8 cellular contexts compared by ENCODE assay signal in the genomic region with DNA sequence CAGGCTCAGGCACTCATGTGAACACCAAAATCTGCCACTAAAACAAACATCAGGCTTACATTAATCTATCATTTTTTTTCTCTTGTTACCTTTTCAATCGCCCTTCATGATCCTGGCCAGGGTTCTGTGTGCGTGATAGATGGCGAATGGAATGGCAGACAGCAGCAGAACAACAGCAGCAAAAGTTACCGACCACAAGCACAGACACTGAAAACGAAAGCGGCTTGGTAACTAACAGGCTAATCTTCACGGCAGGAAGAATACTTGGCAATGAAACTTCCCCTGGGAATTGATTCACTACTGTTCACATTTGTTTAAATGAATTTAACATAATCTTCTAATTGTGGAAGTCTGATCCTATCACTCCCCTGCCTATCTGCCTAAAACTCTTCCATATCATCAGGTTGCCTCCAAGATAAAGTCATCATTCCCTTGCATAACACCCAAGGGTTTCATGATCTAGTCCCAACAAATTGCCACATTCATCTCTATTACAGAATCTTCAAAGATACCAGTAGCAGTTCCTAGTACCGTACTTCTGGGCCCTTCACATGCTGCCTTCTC.
DNase-seq lines count a peak whose midpoint lies in the region; TF ChIP-seq lines count a peak whose summit lies in the region.

No MANE protein-coding gene starts in this region.

- H3K27me3 ChIP-seq in effector memory CD4-positive, alpha-beta T cell (replicated peaks; ENCODE audit: control insufficient read depth, insufficient read depth, low read length, poor library complexity, severe bottlenecking): no peaks in the 10 kb centered on the region

- no peaks in the 10 kb centered on the region for H3K36me3 ChIP-seq in effector memory CD4-positive, alpha-beta T cell (ENCODE audit: control insufficient read depth, insufficient read depth, low read length)

- DNase-seq in DMS79 treated with DMSO at 0.1 percent for 48 hours (lab: John Stamatoyannopoulos, UW): peak; percentile 30
- no peak for DNase-seq in DMS79 (lab: John Stamatoyannopoulos, UW)
- DNase-seq in LoVo (ENCODE audit: low spot score): peak; percentile 48
- peak; percentile 89 for DNase-seq in choroid plexus epithelial cell (ENCODE audit: low read depth)
- peak; percentile 55 for DNase-seq in midbrain (lab: John Stamatoyannopoulos, UW)
- no peak for DNase-seq in CD1c-positive myeloid dendritic cell (ENCODE audit: extremely low spot score)
- no peak for DNase-seq in NAMALWA (ENCODE audit: low spot score)
- DNase-seq in effector memory CD4-positive, alpha-beta T cell: no peak

- peak overlapping the region; percentile 53 for H3K4me3 ChIP-seq in choroid plexus epithelial cell (ENCODE audit: low read depth, low read length)
- H3K4me3 ChIP-seq in effector memory CD4-positive, alpha-beta T cell (ENCODE audit: insufficient read depth, low read depth, low read length, poor library complexity, severe bottlenecking): no peak overlapping the region

- no peak overlapping the region for H3K27ac ChIP-seq in effector memory CD4-positive, alpha-beta T cell (ENCODE audit: insufficient read depth, low read length, poor library complexity, severe bottlenecking)

- H3K4me1 ChIP-seq in effector memory CD4-positive, alpha-beta T cell (ENCODE audit: control insufficient read depth, insufficient read depth, low read length, poor library complexity, severe bottlenecking): no peaks in the 10 kb centered on the region

- H3K9me3 ChIP-seq in effector memory CD4-positive, alpha-beta T cell (ENCODE audit: control insufficient read depth, low read length): no peaks in the 10 kb centered on the region

- TF ChIP-seq CTCF in choroid plexus epithelial cell (conservative IDR thresholded peaks at IDR 0.05; ENCODE audit: low read depth, low read length): no peak

Comparison
In these comparisons a context has a peak if more than half of its experiments do, and no peak if none do; other contexts are left out.
1. DNase-seq: peak in DMS79 treated with DMSO at 0.1 percent for 48 hours (single experiment), LoVo (single experiment), choroid plexus epithelial cell (single experiment) and midbrain (single experiment); none in DMS79 (single experiment), CD1c-positive myeloid dendritic cell (single experiment), NAMALWA (single experiment) and effector memory CD4-positive, alpha-beta T cell (0 of 3).